Comparison of ENCODE assay signal across 8 cellular contexts in genomic region chr10:103800789-103801540, GRCh38. TPM values are rescaled to one million over a fixed set of nuclear protein-coding genes. Genes with fewer than 3 reads are reported as not detected.
A peak's percentile ranks its signal among the peaks of the same experiment; 100 is the strongest.
DNase-seq lines count a peak whose midpoint lies in the region; ATAC-seq, FAIRE-seq and TF ChIP-seq lines count a peak whose summit lies in the region.

No MANE protein-coding gene starts in this region.

- H3K9me3 Mint-ChIP-seq in T-cell = no peaks in the 10 kb centered on the region

- WGBS in suprapubic skin = 57% methylated on average over 10 of the region's 10 CpGs

- H3K9me3 ChIP-seq in suprapubic skin = no peaks in the 10 kb centered on the region

- H3K4me1 Mint-ChIP-seq in T-cell = peaks cover 23 to 34% (median 29%) of the 10 kb centered on the region in 3 donors

- TF ChIP-seq CTCF in suprapubic skin (IDR thresholded peaks at IDR 0.05) = no peak

- H3K36me3 Mint-ChIP-seq in T-cell = no peaks in the 10 kb centered on the region

- CTCF ChIA-PET in T-cell (lab: Charles Lee) = interaction anchor here in 1 of 2 donors (0.5 kb wide), 1 partner anchor 114 kb away, joined by 3 read pairs; no protein-coding TSS in a partner anchor

- ATAC-seq in GM18907 (IDR thresholded peaks at IDR 0.05; ENCODE audit: unreplicated experiment) (peak; percentile 95), HG02973 (IDR thresholded peaks at IDR 0.05; ENCODE audit: unreplicated experiment) (peak; percentile 84), T-cell (replicated peaks in 1 of 4) (peak; percentile 61 to 84 (median 73)), esophagus mucosa (peak; percentile 48)

- no peak for TF ChIP-seq EP300 in suprapubic skin (IDR thresholded peaks at IDR 0.05)

- POLR2A ChIA-PET in T-cell (lab: Charles Lee) = no interaction called here

- H3K4me1 ChIP-seq in suprapubic skin = peaks cover 35% of the 10 kb centered on the region

- no peaks in the 10 kb centered on the region for H3K27me3 ChIP-seq in suprapubic skin

- no peak for FAIRE-seq in RCC 7860 (lab: Jason Lieb, UNC)

- H3K27ac ChIP-seq in suprapubic skin = peak overlapping the region; percentile 22
- H3K27ac ChIP-seq in caudate nucleus (ENCODE audit: low read depth, low read length) = no peak overlapping the region

- peak overlapping the region in 1 of 3 donors; percentile 4 for H3K4me3 Mint-ChIP-seq in T-cell

- no peak overlapping the region for H3K4me3 ChIP-seq in suprapubic skin

- H3K36me3 ChIP-seq in suprapubic skin = peaks cover 14% of the 10 kb centered on the region

- no peak for TF ChIP-seq POLR2A in suprapubic skin (IDR thresholded peaks at IDR 0.05)

- no peaks in the 10 kb centered on the region for H3K27me3 Mint-ChIP-seq in T-cell

- H3K27ac Mint-ChIP-seq in T-cell = peak overlapping the region; percentile 23 to 81

- DNase-seq in T-cell = peak in 28 of 34 experiments; percentile 4 to 46 (median 30)
- no peak for DNase-seq in suprapubic skin (ENCODE audit: low spot score in 2 of 2)
- no peak for DNase-seq in caudate nucleus (lab: John Stamatoyannopoulos, UW)
- DNase-seq in RCC 7860 (ENCODE audit: low spot score) = no peak
- DNase-seq in kidney tubule cell (ENCODE audit: low spot score) = no peak

RNA-seq across cellular contexts. Expression of gene SH3PXD2A, which starts 54.4 kb away (rescaled TPM):
- 10 to 100 TPM in 2 of 5 donors, 1 to 10 TPM in 3; 5.8 to 11.8 (median 9.8) TPM for total RNA-seq in T-cell
- total RNA-seq in esophagus mucosa = 34.0 TPM
- total RNA-seq in suprapubic skin = 10 to 100 TPM; 55.7 to 71.8 (median 66.8) TPM

Comparison
In these comparisons a context has a peak if more than half of its experiments do, and no peak if none do; other contexts are left out.
1. DNase-seq: peak in T-cell (28 of 34); none in suprapubic skin (0 of 2), caudate nucleus (0 of 61), RCC 7860 (single experiment) and kidney tubule cell (single experiment).
2. Peak in every context shown above with its lines, with median percentiles within 50 percentile points of each other: ATAC-seq.